Comparison of ENCODE assay signal across 12 cellular contexts in the genomic region with DNA sequence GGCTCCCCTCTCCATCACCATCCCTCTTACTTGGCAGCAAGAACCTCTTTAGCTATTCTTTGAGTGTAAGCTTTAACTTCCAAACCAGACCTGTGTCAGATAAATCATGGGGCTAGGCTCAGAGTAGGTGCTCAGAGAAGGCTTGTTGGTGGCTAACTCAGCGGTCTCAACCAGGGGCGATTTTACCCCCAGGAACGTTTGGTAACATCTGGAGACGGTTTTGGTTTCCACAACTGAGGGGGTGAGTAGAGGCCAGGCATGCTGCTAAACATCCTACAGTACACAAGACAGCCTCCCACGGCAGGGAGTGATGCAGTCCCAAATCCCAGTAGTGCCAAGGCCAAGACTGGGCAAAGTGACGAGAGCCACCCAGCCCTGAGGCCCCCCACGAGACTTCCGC. TPM values are rescaled to one million over a fixed set of nuclear protein-coding genes. Genes with fewer than 3 reads are reported as not detected.
A peak's percentile ranks its signal among the peaks of the same experiment; 100 is the strongest.
DNase-seq lines count a peak whose midpoint lies in the region; ATAC-seq, FAIRE-seq and TF ChIP-seq lines count a peak whose summit lies in the region.
"Had no signal": no experiment of that assay in that cellular context is flagged by ENCODE, and none has a peak within 500 bp of the region (broad histone marks: within the 10 kb centered on the region; RNA-seq: fewer than 3 reads in every experiment).

No MANE protein-coding gene starts in this region.

- no peak; the same call in 1 of the 2 replicates for TF ChIP-seq POLR2A in GM12878 (IDR thresholded peaks at IDR 0.05; ENCODE audit: low read depth, low read length)
- no peak for TF ChIP-seq POLR2A in adrenal gland (IDR thresholded peaks at IDR 0.05)

- H3K9me3 ChIP-seq in Karpas-422 (ENCODE audit: low read length): no peaks in the 10 kb centered on the region
- H3K9me3 ChIP-seq in GM12878 (replicated peaks; ENCODE audit: control insufficient read depth, insufficient read depth, low read length): no peaks in the 10 kb centered on the region
- no peaks in the 10 kb centered on the region for H3K9me3 ChIP-seq in small intestine (ENCODE audit: control insufficient read depth, low read depth)
- H3K9me3 ChIP-seq in adrenal gland (replicated peaks in 1 of 3): no peaks in the 10 kb centered on the region
- H3K9me3 ChIP-seq: MG63 had no signal

- H3K9ac ChIP-seq in Karpas-422 (ENCODE audit: low read length) (peak overlapping the region; percentile 22; the same call in 1 of the 2 replicates), GM12878 (ENCODE audit: control insufficient read depth, insufficient read depth, low read length) (peak overlapping the region; percentile 73)

- ATAC-seq in GM12878 (no peak; the same call in 2 of the 3 replicates), GM18517 (IDR thresholded peaks at IDR 0.05; ENCODE audit: unreplicated experiment) (no peak)

- no peaks in the 10 kb centered on the region for H3K79me2 ChIP-seq in Karpas-422 (ENCODE audit: low read length)
- H3K79me2 ChIP-seq in GM12878 (ENCODE audit: control insufficient read depth, insufficient read depth, low read length): peaks cover 17% of the 10 kb centered on the region

- SMC1A ChIA-PET in GM12878 (lab: Charles Lee; ENCODE audit: uncharacterized antibody, unreplicated experiment): interaction anchor here (0.7 to 9.7 kb wide), 13 partner anchors 24 to 159 kb away, joined by 3 to 120 read pairs (median 5); partner anchors contain the start of gene CDKN1A

- no peak for TF ChIP-seq EP300 in GM12878 (IDR thresholded peaks at IDR 0.05; ENCODE audit: borderline replicate concordance in 1 of 2, control insufficient read depth in 1 of 2, low read depth in 2 of 2, low read length in 2 of 2)

- intact Hi-C loops in GM12878 (cut with micrococcal nuclease; ENCODE audit: unreplicated experiment) (no loop called here), adrenal gland (cut with DNase I) (loop anchor here in 1 of 2 donors (10.0 kb wide), 1 partner anchor 142 kb away; no protein-coding TSS in a partner anchor)

- DNase-seq in Karpas-422 (no peak), GM12878 (ENCODE audit: low read depth, low spot score) (no peak), small intestine (no peak), adrenal gland (no peak), NCI-H2171 (lab: John Stamatoyannopoulos, UW) (no peak)
- DNase-seq: Calu3, MG63, substantia nigra had no signal

- TF ChIP-seq CTCF in GM12878 (IDR thresholded peaks at IDR 0.05 in 2 of 3, conservative IDR thresholded peaks at IDR 0.05 in 1 of 3; ENCODE audit: control insufficient read depth in 2 of 3, extremely low read depth in 1 of 3, insufficient read depth in 1 of 3, low read depth in 3 of 3, low read length in 3 of 3): no peak
- TF ChIP-seq CTCF in adrenal gland (IDR thresholded peaks at IDR 0.05): no peak

- H3K27me3 ChIP-seq in Karpas-422 (ENCODE audit: low read length) (no peaks in the 10 kb centered on the region), GM12878 (replicated peaks in 1 of 2; ENCODE audit: control insufficient read depth in 2 of 2, insufficient read depth in 2 of 2, low read length in 1 of 2) (no peaks in the 10 kb centered on the region), small intestine (ENCODE audit: control insufficient read depth in 2 of 2, insufficient read depth in 2 of 2, low read length in 2 of 2) (no peaks in the 10 kb centered on the region), adrenal gland (no peaks in the 10 kb centered on the region)
- H3K27me3 ChIP-seq: MG63 had no signal

- peak overlapping the region; percentile 59 for H3K4me2 ChIP-seq in Karpas-422 (ENCODE audit: low read depth, low read length, poor library complexity, severe bottlenecking)
- H3K4me2 ChIP-seq in GM12878 (ENCODE audit: control insufficient read depth, insufficient read depth): peak overlapping the region; percentile 99

- no peak for FAIRE-seq in GM12878 (lab: Jason Lieb, UNC)
- no peak for FAIRE-seq in small intestine (lab: Jason Lieb, UNC)

- in situ Hi-C loops in GM12878 (cut with MboI): no loop called here

- H3K4me3 ChIP-seq in GM08714 (ENCODE audit: low read length): peak overlapping the region; percentile 62; the same call in 1 of the 2 replicates
- H3K4me3 ChIP-seq in Karpas-422 (ENCODE audit: low read length): peak overlapping the region; percentile 38; the same call in 1 of the 2 replicates
- H3K4me3 ChIP-seq in GM12878: peak overlapping the region; percentile 66
- H3K4me3 ChIP-seq in small intestine (ENCODE audit: low read depth in 1 of 2, low read length in 2 of 2): no peak overlapping the region
- no peak overlapping the region for H3K4me3 ChIP-seq in adrenal gland
- H3K4me3 ChIP-seq: MG63 had no signal

- CTCF ChIA-PET in GM12878 (lab: Yijun Ruan, JAX): interaction anchor here (0.7 to 9.5 kb wide), 11 partner anchors 9 to 141 kb away, joined by 3 to 121 read pairs (median 6); no protein-coding TSS in a partner anchor

- no peaks in the 10 kb centered on the region for H3K36me3 ChIP-seq in Karpas-422 (ENCODE audit: insufficient read depth, low read length)
- H3K36me3 ChIP-seq in GM12878 (ENCODE audit: control insufficient read depth in 2 of 2, insufficient read depth in 2 of 2, low read length in 1 of 2): no peaks in the 10 kb centered on the region; a peak in 1 of 4 replicates
- no peaks in the 10 kb centered on the region for H3K36me3 ChIP-seq in small intestine (ENCODE audit: control insufficient read depth in 2 of 2, insufficient read depth in 2 of 2, low read length in 2 of 2)
- H3K36me3 ChIP-seq in adrenal gland (replicated peaks in 1 of 2): no peaks in the 10 kb centered on the region
- H3K36me3 ChIP-seq: MG63 had no signal

- RAD21 ChIA-PET in GM12878 (lab: Charles Lee; ENCODE audit: unreplicated experiment): interaction anchor here (0.6 to 8.6 kb wide), 7 partner anchors 9 to 149 kb away, joined by 3 to 124 read pairs (median 9); partner anchors contain the start of gene CDKN1A

- H3K27ac ChIP-seq in Karpas-422 (ENCODE audit: low read length): no peak overlapping the region
- peak overlapping the region; percentile 80 for H3K27ac ChIP-seq in GM12878 (ENCODE audit: control insufficient read depth, insufficient read depth)
- H3K27ac ChIP-seq in small intestine (ENCODE audit: low read depth in 1 of 2, low read length in 1 of 2): peak overlapping the region; percentile 21 to 71
- H3K27ac ChIP-seq in adrenal gland: no peak overlapping the region

- H3K4me1 ChIP-seq in Karpas-422 (ENCODE audit: low read length): peaks cover 65% of the 10 kb centered on the region
- H3K4me1 ChIP-seq in GM12878 (ENCODE audit: control insufficient read depth, insufficient read depth, low read length): peaks cover 64% of the 10 kb centered on the region
- H3K4me1 ChIP-seq in small intestine (ENCODE audit: control insufficient read depth in 2 of 2, insufficient read depth in 1 of 2, low read depth in 1 of 2, low read length in 1 of 2): peaks cover 14 to 15% of the 10 kb centered on the region in 2 donors
- H3K4me1 ChIP-seq in adrenal gland (replicated peaks in 1 of 2): peaks cover 0 to 24% of the 10 kb centered on the region in 2 donors

- no peaks in the 10 kb centered on the region for H3K9me2 ChIP-seq in Karpas-422 (replicated peaks; ENCODE audit: insufficient read depth, low read length)

- BruUV-seq in GM12878 (replicated peaks; lab: Mats Ljungman, UMichigan): TSS peak; percentile 80

- H2AFZ ChIP-seq in Karpas-422 (ENCODE audit: low read length): no peak overlapping the region
- H2AFZ ChIP-seq in GM12878 (ENCODE audit: control insufficient read depth, low read depth, low read length): peak overlapping the region; percentile 22

- H4K20me1 ChIP-seq in Karpas-422 (ENCODE audit: insufficient read depth, low read depth, low read length) (no peaks in the 10 kb centered on the region), GM12878 (ENCODE audit: control insufficient read depth, insufficient read depth) (no peaks in the 10 kb centered on the region; the same call in 1 of the 2 replicates)

- POLR2A ChIA-PET in GM12878 (lab: Charles Lee): interaction anchor here (0.5 to 6.1 kb wide), 5 partner anchors 31 to 365 kb away, joined by 5 to 57 read pairs (median 9); partner anchors contain the start of gene CDKN1A

- no peak for TF ChIP-seq RAD21 in GM12878 (IDR thresholded peaks at IDR 0.05; ENCODE audit: insufficient read depth, low read depth, low read length)

- WGBS in GM12878 (ENCODE audit: insufficient coverage, insufficient replicate concordance, low lambda C conversion rate, missing lambda C conversion rate): 2% methylated on average over 8 of the region's 8 CpGs
- 82 to 86% (median 82%) methylated on average over 8 of the region's 8 CpGs for WGBS in small intestine, 3 donors
- WGBS in adrenal gland, 4 donors: 80 to 93% (median 82%) methylated on average over 3 to 8 of the region's 8 CpGs

TF ChIP-seq in GM12878, 131 proteins besides CTCF, POLR2A, EP300 and RAD21 (continues in another document):
- TF ChIP-seq SIN3A (IDR thresholded peaks at IDR 0.05; ENCODE audit: low read depth, low read length): no peak
- TF ChIP-seq POLR2AphosphoS2 (IDR thresholded peaks at IDR 0.05; ENCODE audit: low read depth, low read length): no peak
- TF ChIP-seq MXI1 (IDR thresholded peaks at IDR 0.05; ENCODE audit: low read depth, low read length): no peak
- no peak for TF ChIP-seq JUND (IDR thresholded peaks at IDR 0.05; ENCODE audit: low read depth, low read length)
- no peak for TF ChIP-seq ZNF274 (IDR thresholded peaks at IDR 0.05; ENCODE audit: insufficient read depth, insufficient read length)
- TF ChIP-seq DPF2 (IDR thresholded peaks at IDR 0.05): no peak

RNA-seq across cellular contexts. Expression of gene RAB44, which starts 59.1 kb away (rescaled TPM):
- total RNA-seq in Karpas-422 (2014; rRNA removed; shearing (Covaris generic); ENCODE audit: low replicate concordance): not detected in 2 replicates
- total RNA-seq in GM12878 (2013; cell fraction: nucleolus; rRNA removed): 0.23 TPM in 1 of 2 replicates, not detected in the other
- total RNA-seq in GM12878 (2014; rRNA removed) (0.06 TPM in 1 of 2 replicates, not detected in the other), GM12878 (2014; rRNA removed; fragmentation: Illumina TruSeq; extraction: Trizol) (not detected in 2 replicates), GM12878 (2021) (0.05 TPM in 1 of 2 replicates, not detected in the other), adrenal gland (not detected)
- polyA plus RNA-seq in GM12878 (2011; ENCODE audit: low read depth): not detected
- polyA plus RNA-seq in GM12878 (2011; rRNA removed) (0.05 TPM in 1 of 2 replicates, not detected in the other), GM12878 (2014; fragmentation: Illumina TruSeq; extraction: Trizol) (0.01 TPM in 1 of 2 replicates, not detected in the other), GM12878 (2014; fragmentation: Nextera tagmentation; extraction: Ambion mirVana) (under 1 TPM in 1 of 2 experiments, not detected in 1; 0.02 TPM), GM12878 (2014; rRNA removed) (0.01 and 0.05 TPM in 2 replicates), GM12878 (2016; fragmentation: Nextera tagmentation; extraction: Ambion mirVana) (under 1 TPM; 0.05 to 0.08 TPM), small intestine (under 1 TPM in 2 of 3 donors, not detected in 1; 0.18 to 0.22 TPM), adrenal gland (under 1 TPM in 2 of 3 donors, not detected in 1; 0.03 to 0.16 TPM)
- polyA plus RNA-seq in GM12878 (2011; cell fraction: cytosol; rRNA removed): 0.05 and 0.06 TPM in 2 replicates
- 0.24 and 0.26 TPM in 2 replicates for polyA plus RNA-seq in GM12878 (2011; cell fraction: nucleus; rRNA removed)
- 0.03 and 0.05 TPM in 2 replicates for polyA plus RNA-seq in GM12878 (2012)
- polyA minus RNA-seq in GM12878 (2011; rRNA and poly(A)+ RNA removed): 0.05 TPM in 1 of 2 replicates, not detected in the other
- polyA minus RNA-seq in GM12878 (2011; cell fraction: cytosol; rRNA and poly(A)+ RNA removed): not detected in 2 replicates
- polyA minus RNA-seq in GM12878 (2011; cell fraction: nucleus; rRNA and poly(A)+ RNA removed): not detected in 2 replicates
- total RNA-seq: activated CD8-positive, alpha-beta memory T cell treated with anti-CD3 and anti-CD28 coated beads for 36 hours; Calu3; kidney epithelial cell had no signal

Comparison
In these comparisons a context has a peak if more than half of its experiments do, and no peak if none do; other contexts are left out.
1. H3K4me3 ChIP-seq: peak in GM08714 (single experiment), Karpas-422 (single experiment) and GM12878 (single experiment); none in small intestine (0 of 2) and adrenal gland (0 of 4).
2. H3K27ac ChIP-seq: peak in GM12878 (single experiment) and small intestine (2 of 2); none in Karpas-422 (single experiment) and adrenal gland (0 of 5).